In the genomic region with DNA sequence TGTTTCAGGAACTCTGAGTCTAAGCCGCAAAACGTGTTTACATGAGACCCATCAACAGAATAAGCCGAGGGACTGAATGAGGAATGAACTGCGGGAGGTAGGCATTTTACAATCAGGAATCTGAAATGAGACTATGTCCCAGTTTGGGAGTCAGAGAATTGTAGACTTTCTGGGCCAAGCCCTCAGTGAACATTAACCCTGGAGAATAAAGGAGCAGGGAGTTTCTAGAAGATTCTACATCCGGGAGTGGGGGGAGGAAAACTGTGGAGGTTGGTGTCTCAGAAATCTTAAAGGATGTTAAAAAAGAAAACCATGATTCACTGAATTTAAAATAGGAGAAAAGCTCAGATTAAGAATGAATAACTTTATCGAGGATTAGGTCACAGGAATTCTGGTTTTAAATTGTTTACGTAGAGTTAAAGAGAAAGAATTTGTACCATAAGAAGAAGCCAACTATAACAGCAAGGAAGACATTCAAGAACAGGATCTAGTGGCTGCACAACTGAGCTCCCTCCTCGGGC, we compare ENCODE assay signal across 10 cellular contexts. TPM values are rescaled to one million over a fixed set of nuclear protein-coding genes. Genes with fewer than 3 reads are reported as not detected.
DNase-seq lines count a peak whose midpoint lies in the region; ATAC-seq, FAIRE-seq and TF ChIP-seq lines count a peak whose summit lies in the region.
"Had no signal": no experiment of that assay in that cellular context is flagged by ENCODE, and none has a peak within 500 bp of the region (broad histone marks: within the 10 kb centered on the region; RNA-seq: fewer than 3 reads in every experiment).

No MANE protein-coding gene starts in this region.

- WGBS in pancreas, 2 donors, result 38 to 45% methylated on average over 8 of the region's 8 CpGs

- ATAC-seq in T-helper 17 cell (no peak), pancreas (peak in 2 of 4 donors; percentile 26 to 39), HG03432 (IDR thresholded peaks at IDR 0.05; ENCODE audit: unreplicated experiment) (no peak)
- ATAC-seq in activated CD4-positive, CD25-positive, alpha-beta regulatory T cell treated with anti-CD3 and anti-CD28 coated beads, Interleukin-2, amount 50 U/mL, for 24 hours, result no peak

- H3K36me3 ChIP-seq in pancreas, result no peaks in the 10 kb centered on the region

- FAIRE-seq in pancreas (lab: Jason Lieb, UNC), result no peak

- H3K4me1 ChIP-seq in pancreas, result peaks cover 0 to 17% (median 0%) of the 10 kb centered on the region in 3 donors

- no peaks in the 10 kb centered on the region for H3K36me3 Mint-ChIP-seq in T-helper 17 cell (ENCODE audit: low read depth)

- H3K9me3 ChIP-seq in T-helper 17 cell (ENCODE audit: control insufficient read depth, low read length, poor library complexity, severe bottlenecking) (no peaks in the 10 kb centered on the region), pancreas (no peaks in the 10 kb centered on the region)

- peak overlapping the region; percentile 41 for H3K27ac Mint-ChIP-seq in T-helper 17 cell

- H3K27ac ChIP-seq in pancreas, result peak overlapping the region; percentile 69 to 84 (median 74)

- TF ChIP-seq CTCF in AG10803 (conservative IDR thresholded peaks at IDR 0.05; ENCODE audit: low read length), result no peak
- TF ChIP-seq CTCF in foreskin fibroblast (IDR thresholded peaks at IDR 0.05; ENCODE audit: low read depth, low read length), result no peak
- TF ChIP-seq CTCF in pancreas (IDR thresholded peaks at IDR 0.05), result no peak

- no peaks in the 10 kb centered on the region for H3K27me3 Mint-ChIP-seq in T-helper 17 cell

- intact Hi-C loops in pancreas (cut with DNase I), result no loop called here

- H3K4me1 Mint-ChIP-seq in T-helper 17 cell, result peaks cover 29% of the 10 kb centered on the region

- H3K4me3 ChIP-seq in AG10803 (ENCODE audit: low read length) (peak overlapping the region; percentile 53), foreskin fibroblast (ENCODE audit: low read depth in 1 of 2, low read length in 2 of 2) (peak overlapping the region; percentile 23 to 46), pancreas (no peak overlapping the region)

- H3K4me3 Mint-ChIP-seq in T-helper 17 cell, result no peak overlapping the region
- H3K4me3 Mint-ChIP-seq: central memory CD8-positive, alpha-beta T cell had no signal

- H3K27me3 ChIP-seq in pancreas, result peaks cover 0 to 2% (median 0%) of the 10 kb centered on the region in 4 donors

- DNase-seq in AG10803 (ENCODE audit: low read depth), result peak; percentile 56
- DNase-seq in T-helper 17 cell, result no peak
- DNase-seq in foreskin fibroblast, result peak in 1 of 2 donors; percentile 22
- no peak for DNase-seq in pancreas
- DNase-seq in activated CD8-positive, alpha-beta memory T cell treated with anti-CD3 and anti-CD28 coated beads for 24 hours, result no peak
- no peak for DNase-seq in activated CD4-positive, CD25-positive, alpha-beta regulatory T cell (lab: John Stamatoyannopoulos, UW)
- DNase-seq: stimulated activated CD4-positive, alpha-beta T cell treated with anti-CD3 and anti-CD28 coated beads, Interleukin-2, amount 100 ng/mL, for 48 hours had no signal

RNA-seq across cellular contexts. Expression of a gene that starts 18.5 kb away (rescaled TPM):
- 10 to 100 TPM in 1 of 2 donors, 1 to 10 TPM in 1; 9.0 to 23.3 TPM for total RNA-seq in T-helper 17 cell
- total RNA-seq in pancreas, result 1 to 10 TPM; 1.8 to 5.0 (median 3.4) TPM
- polyA plus RNA-seq in pancreas, result 10 to 100 TPM in 1 of 2 donors, 1 to 10 TPM in 1; 2.8 to 14.0 TPM

RNA-seq across cellular contexts. Expression of a gene that starts 43.6 kb away (rescaled TPM):
- not detected for total RNA-seq in T-helper 17 cell
- total RNA-seq in pancreas, result not detected
- polyA plus RNA-seq in pancreas, result not detected

Comparison
In these comparisons a context has a peak if more than half of its experiments do, and no peak if none do; other contexts are left out.
1. H3K4me3 ChIP-seq: peak in AG10803 (single experiment) and foreskin fibroblast (2 of 2); none in pancreas (0 of 4).